ENCODE assay signal across 8 cellular contexts in genomic region chr16:29454269-29454668, GRCh38. TPM values are rescaled to one million over a fixed set of nuclear protein-coding genes. Genes with fewer than 3 reads are reported as not detected.
DNase-seq lines count a peak whose midpoint lies in the region; ATAC-seq, FAIRE-seq and TF ChIP-seq lines count a peak whose summit lies in the region.
"Not testable (repeated sequence)": the region's sequence is repeated elsewhere in the genome, so short reads cannot be mapped to it uniquely, and the experiment has no call there.

BOLA2 (minus strand) TSS chr16:29454351; CDS start chr16:29454253, 98 bp downstream.
SLX1B (plus strand) TSS chr16:29454533.

- H3K27ac ChIP-seq in CD8-positive, alpha-beta T cell (ENCODE audit: low read depth, low read length); kidney (ENCODE audit: low read depth in 2 of 2, low read length in 2 of 2): not testable (repeated sequence)

- not testable (repeated sequence) for H3K4me3 Mint-ChIP-seq in CD8-positive, alpha-beta T cell; T-cell; stimulated activated memory B cell treated with anti-CD40 and anti-IgM and Interleukin-4, amounts not matched to agents 10 μg/mL and 1 μg/mL and 100 μg/mL, for 72 hours

- TF ChIP-seq CTCF in CD8-positive, alpha-beta T cell (IDR thresholded peaks at IDR 0.05); bronchial epithelial cell (IDR thresholded peaks at IDR 0.05; ENCODE audit: insufficient read depth, low read length, severe bottlenecking); kidney (IDR thresholded peaks at IDR 0.05; ENCODE audit: borderline replicate concordance, extremely low read depth, insufficient read depth): not testable (repeated sequence)

- not testable (repeated sequence) for H3K27me3 ChIP-seq in CD8-positive, alpha-beta T cell (ENCODE audit: insufficient read depth, low read length); bronchial epithelial cell (ENCODE audit: control insufficient read depth, insufficient read depth, low read length)

- H3K36me3 ChIP-seq in CD8-positive, alpha-beta T cell (ENCODE audit: insufficient read depth, low read length); bronchial epithelial cell (ENCODE audit: control insufficient read depth, insufficient read depth, low read length); kidney (ENCODE audit: control insufficient read depth in 1 of 2, insufficient read depth in 2 of 2, low read length in 2 of 2): not testable (repeated sequence)

- not testable (repeated sequence) for H3K9me3 ChIP-seq in CD8-positive, alpha-beta T cell (ENCODE audit: low read length); kidney (ENCODE audit: control insufficient read depth in 1 of 2, low read length in 2 of 2)

- DNase-seq in CD8-positive, alpha-beta T cell; T-cell; bronchial epithelial cell (ENCODE audit: low read depth); kidney: not testable (repeated sequence)

- peak; percentile 85 for ATAC-seq in CD8-positive, alpha-beta T cell
- ATAC-seq in GM19351 (IDR thresholded peaks at IDR 0.05; ENCODE audit: unreplicated experiment) (peak; percentile 85), HG02588 (IDR thresholded peaks at IDR 0.05; ENCODE audit: unreplicated experiment) (peak; percentile 84), HG03354 (IDR thresholded peaks at IDR 0.05; ENCODE audit: poor library complexity, severe bottlenecking, unreplicated experiment) (peak; percentile 90), T-cell (replicated peaks in 1 of 4) (peak; percentile 86 to 89 (median 88))
- ATAC-seq in stimulated activated memory B cell treated with anti-CD40 and anti-IgM and Interleukin-4, amounts not matched to agents 10 μg/mL and 1 μg/mL and 100 μg/mL, for 72 hours = peak; percentile 97

- CTCF ChIA-PET in CD8-positive, alpha-beta T cell (lab: Charles Lee); T-cell (lab: Charles Lee): not testable (repeated sequence)

- not testable (repeated sequence) for H3K4me1 Mint-ChIP-seq in CD8-positive, alpha-beta T cell (ENCODE audit: low read depth); T-cell; stimulated activated memory B cell treated with anti-CD40 and anti-IgM and Interleukin-4, amounts not matched to agents 10 μg/mL and 1 μg/mL and 100 μg/mL, for 72 hours

- H3K4me3 ChIP-seq in CD8-positive, alpha-beta T cell (ENCODE audit: low read depth, low read length); bronchial epithelial cell (ENCODE audit: low read depth, low read length); kidney (ENCODE audit: low read length in 2 of 2): not testable (repeated sequence)

- intact Hi-C loops in CD8-positive, alpha-beta T cell (cut with DNase I, micrococcal nuclease); kidney (cut with DNase I): not testable (repeated sequence)

- not testable (repeated sequence) for H3K9ac ChIP-seq in kidney (ENCODE audit: low read length in 2 of 2)

- H3K4me1 ChIP-seq in CD8-positive, alpha-beta T cell (ENCODE audit: insufficient read depth, low read length); kidney (ENCODE audit: control insufficient read depth in 1 of 2, insufficient read depth in 1 of 2, low read depth in 1 of 2, low read length in 2 of 2): not testable (repeated sequence)

- H3K27ac Mint-ChIP-seq in CD8-positive, alpha-beta T cell; T-cell; stimulated activated memory B cell treated with anti-CD40 and anti-IgM and Interleukin-4, amounts not matched to agents 10 μg/mL and 1 μg/mL and 100 μg/mL, for 72 hours: not testable (repeated sequence)

- FAIRE-seq in bronchial epithelial cell (lab: Jason Lieb, UNC) (peak; percentile 97), kidney (lab: Jason Lieb, UNC) (peak; percentile 98)

- not testable (repeated sequence) for H3K9me3 Mint-ChIP-seq in CD8-positive, alpha-beta T cell; T-cell; stimulated activated memory B cell treated with anti-CD40 and anti-IgM and Interleukin-4, amounts not matched to agents 10 μg/mL and 1 μg/mL and 100 μg/mL, for 72 hours

- not testable (repeated sequence) for H3K27me3 Mint-ChIP-seq in CD8-positive, alpha-beta T cell (ENCODE audit: low read depth); T-cell; stimulated activated memory B cell treated with anti-CD40 and anti-IgM and Interleukin-4, amounts not matched to agents 10 μg/mL and 1 μg/mL and 100 μg/mL, for 72 hours

- not testable (repeated sequence) for H3K36me3 Mint-ChIP-seq in CD8-positive, alpha-beta T cell; T-cell; stimulated activated memory B cell treated with anti-CD40 and anti-IgM and Interleukin-4, amounts not matched to agents 10 μg/mL and 1 μg/mL and 100 μg/mL, for 72 hours

- POLR2A ChIA-PET in CD8-positive, alpha-beta T cell (lab: Charles Lee); T-cell (lab: Charles Lee): not testable (repeated sequence)

RNA-seq across cellular contexts. Expression of gene BOLA2, which starts in this region (rescaled TPM):
- total RNA-seq in CD8-positive, alpha-beta T cell = 10 to 100 TPM in 1 of 2 experiments, 1 to 10 TPM in 1; 9.5 to 10.5 TPM
- 10 to 100 TPM in 2 of 5 donors, 1 to 10 TPM in 3; 3.4 to 15.5 (median 9.1) TPM for total RNA-seq in T-cell
- 25.3 and 84.0 TPM in 2 replicates for total RNA-seq in bronchial epithelial cell
- total RNA-seq in kidney = 6.6 TPM
- 17.0 TPM for polyA plus RNA-seq in kidney (ENCODE audit: insufficient read depth, low read depth, low replicate concordance)

RNA-seq across cellular contexts. Expression of gene SLX1B, which starts in this region (rescaled TPM):
- 10 to 100 TPM; 15.6 to 21.1 TPM for total RNA-seq in CD8-positive, alpha-beta T cell
- total RNA-seq in T-cell (10 to 100 TPM; 13.5 to 38.4 (median 31.9) TPM), bronchial epithelial cell (4.2 and 18.2 TPM in 2 replicates), kidney (35.5 TPM)
- polyA plus RNA-seq in kidney (ENCODE audit: insufficient read depth, low read depth, low replicate concordance) = 7.0 TPM
